Comparison of ENCODE assay signal across 8 cellular contexts in the genomic region with DNA sequence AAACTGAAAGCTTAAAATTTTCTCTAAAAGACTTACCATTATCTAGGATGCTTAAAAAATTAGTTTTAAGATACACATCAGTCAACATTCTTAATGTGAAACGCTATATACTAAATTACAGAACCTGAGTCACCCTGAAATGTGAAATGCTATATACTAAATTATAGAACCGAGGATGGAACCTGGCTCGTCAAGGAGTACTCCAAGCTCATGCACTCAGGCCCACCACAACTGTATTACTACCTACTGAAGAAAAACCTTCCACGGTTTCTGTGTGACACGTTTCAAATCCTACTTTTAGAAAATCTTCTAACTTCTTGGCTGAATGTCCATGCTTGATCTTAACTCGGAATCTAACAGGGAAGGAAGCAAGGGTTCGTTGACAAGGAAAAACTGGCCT. TPM values are rescaled to one million over a fixed set of nuclear protein-coding genes. Genes with fewer than 3 reads are reported as not detected.
DNase-seq lines count a peak whose midpoint lies in the region; ATAC-seq and TF ChIP-seq lines count a peak whose summit lies in the region.

No MANE protein-coding gene starts in this region.

- BruUV-seq in Panc1 (replicated peaks; lab: Mats Ljungman, UMichigan) = TSS peak; percentile 66

- POLR2A ChIA-PET in Panc1 (lab: Charles Lee) = no interaction called here

- ATAC-seq in Panc1 (no peak), GM19463 (IDR thresholded peaks at IDR 0.05; ENCODE audit: unreplicated experiment) (no peak), HG03135 (IDR thresholded peaks at IDR 0.05; ENCODE audit: unreplicated experiment) (no peak)

- intact Hi-C loops in Panc1 (cut with micrococcal nuclease; ENCODE audit: unreplicated experiment) (no loop called here), prostate gland (cut with DNase I) (no loop called here)

- H3K4me1 ChIP-seq in Panc1 (ENCODE audit: control insufficient read depth, insufficient read depth, low read length) (peaks cover 20% of the 10 kb centered on the region), prostate gland (replicated peaks) (no peaks in the 10 kb centered on the region)

- H3K27me3 ChIP-seq in Panc1 (ENCODE audit: control insufficient read depth, insufficient read depth, low read length) = peaks cover 7% of the 10 kb centered on the region
- no peaks in the 10 kb centered on the region for H3K27me3 ChIP-seq in prostate gland (replicated peaks; ENCODE audit: insufficient read depth)

- DNase-seq in ELR (ENCODE audit: low read depth) (peak; percentile 37), Panc1 (ENCODE audit: low read depth, low spot score) (no peak), epithelial cell of esophagus (ENCODE audit: low read depth) (no peak), prostate gland (ENCODE audit: low spot score) (no peak), dedifferentiated amniotic fluid mesenchymal stem cell (ENCODE audit: extremely low spot score) (no peak), GM19238 (ENCODE audit: insufficient read length, low spot score) (no peak)

- no peak for TF ChIP-seq POLR2A in prostate gland (IDR thresholded peaks at IDR 0.05)

- H3K9me3 ChIP-seq in Panc1 (ENCODE audit: control insufficient read depth, insufficient read depth, low read depth, low read length) (no peaks in the 10 kb centered on the region), prostate gland (no peaks in the 10 kb centered on the region)

- CTCF ChIA-PET in Panc1 (lab: Charles Lee) = interaction anchor here (0.5 kb wide), 1 partner anchor 13 kb away, joined by 8 read pairs; no protein-coding TSS in a partner anchor

- in situ Hi-C loops in Panc1 (cut with HindIII; ENCODE audit: low pct_unique_long_range_greater_than_20kb, low sequenced_read_pairs) = no loop called here

- H3K27ac ChIP-seq in Panc1 (ENCODE audit: low read length) (peak overlapping the region; percentile 87), prostate gland (peak overlapping the region; percentile 84 to 87)

- 24% methylated on average over 7 of the region's 7 CpGs for WGBS in prostate gland

- H3K4me3 ChIP-seq in Panc1 (ENCODE audit: low read depth in 2 of 2, low read length in 2 of 2) = peak overlapping the region; percentile 83 to 95
- H3K4me3 ChIP-seq in epithelial cell of esophagus (ENCODE audit: low read length) = peak overlapping the region; percentile 83
- H3K4me3 ChIP-seq in prostate gland = peak overlapping the region; percentile 78 to 86

- peaks cover 3% of the 10 kb centered on the region; the same call in 1 of the 2 replicates for H3K36me3 ChIP-seq in Panc1 (ENCODE audit: control insufficient read depth, insufficient read depth, low read length)
- H3K36me3 ChIP-seq in prostate gland = no peaks in the 10 kb centered on the region

- TF ChIP-seq CTCF in Panc1 (IDR thresholded peaks at IDR 0.05) (no peak), epithelial cell of esophagus (IDR thresholded peaks at IDR 0.05; ENCODE audit: insufficient read depth, low read depth, low read length, missing control alignments) (no peak), prostate gland (IDR thresholded peaks at IDR 0.05) (no peak)

RNA-seq across cellular contexts. Expression of a gene that starts 1.5 kb away (rescaled TPM):
- 21.8 TPM for total RNA-seq in Panc1 (2021; ENCODE audit: unreplicated experiment)
- 15.3 TPM for polyA plus RNA-seq in Panc1 (2012; ENCODE audit: insufficient read length)
- total RNA-seq in prostate gland = 10 to 100 TPM; 20.3 to 41.4 TPM

RNA-seq across cellular contexts. Expression of a gene that starts 21.3 kb away (rescaled TPM):
- 2.3 TPM for total RNA-seq in Panc1 (2021; ENCODE audit: unreplicated experiment)
- 2.2 TPM for polyA plus RNA-seq in Panc1 (2012; ENCODE audit: insufficient read length)
- total RNA-seq in prostate gland = 10 to 100 TPM in 1 of 2 donors, 1 to 10 TPM in 1; 5.3 to 11.7 TPM
